Comparison of ENCODE assay signal across 9 cellular contexts in genomic region chr2:197454923-197455322, GRCh38. TPM values are rescaled to one million over a fixed set of nuclear protein-coding genes. Genes with fewer than 3 reads are reported as not detected.
DNase-seq lines count a peak whose midpoint lies in the region; ATAC-seq and TF ChIP-seq lines count a peak whose summit lies in the region.
"Had no signal": no experiment of that assay in that cellular context is flagged by ENCODE, and none has a peak within 500 bp of the region (broad histone marks: within the 10 kb centered on the region; RNA-seq: fewer than 3 reads in every experiment).

No MANE protein-coding gene starts in this region.

- no peak overlapping the region for H4K12ac ChIP-seq in trophoblast cell (ENCODE audit: low read depth, low read length)

- H2AK5ac ChIP-seq in trophoblast cell (ENCODE audit: low read length), result no peak overlapping the region

- H3K4me1 ChIP-seq in DOHH2 (ENCODE audit: control insufficient read depth, low read length), result peaks cover 17% of the 10 kb centered on the region
- H3K4me1 ChIP-seq in Panc1 (ENCODE audit: control insufficient read depth, insufficient read depth, low read length), result peaks cover 6% of the 10 kb centered on the region
- H3K4me1 ChIP-seq in trophoblast cell (ENCODE audit: control insufficient read depth in 1 of 2, insufficient read depth in 2 of 2, low read length in 2 of 2), result no peaks in the 10 kb centered on the region
- H3K4me1 ChIP-seq in left lung, result peaks cover 10 to 45% of the 10 kb centered on the region in 2 donors

- H4K91ac ChIP-seq in trophoblast cell (ENCODE audit: low read depth, low read length), result no peak overlapping the region

- no peak overlapping the region for H2AFZ ChIP-seq in trophoblast cell (ENCODE audit: insufficient read depth, low read length, poor library complexity)

- H3K27me3 ChIP-seq in DOHH2 (ENCODE audit: control insufficient read depth, low read length) (no peaks in the 10 kb centered on the region), Panc1 (ENCODE audit: control insufficient read depth, insufficient read depth, low read length) (no peaks in the 10 kb centered on the region), trophoblast cell (ENCODE audit: insufficient read depth, low read length) (no peaks in the 10 kb centered on the region), left lung (no peaks in the 10 kb centered on the region)
- H3K27me3 ChIP-seq: SJSA1 had no signal

- CTCF ChIA-PET in Panc1 (lab: Charles Lee), result no interaction called here

- 0 out of 2 replicates have a peak, but pooled peaks cover 4% of the 10 kb centered on the region for H4K20me1 ChIP-seq in DOHH2 (ENCODE audit: control insufficient read depth, insufficient read depth, low read depth, low read length)

- no peak overlapping the region for H4K8ac ChIP-seq in trophoblast cell (ENCODE audit: low read depth, low read length)

- POLR2A ChIA-PET in Panc1 (lab: Charles Lee), result interaction anchor here (0.6 kb wide), 2 partner anchors 22 to 36 kb away, joined by 3 read pairs; no protein-coding TSS in a partner anchor

- in situ Hi-C loops in Panc1 (cut with HindIII; ENCODE audit: low pct_unique_long_range_greater_than_20kb, low sequenced_read_pairs), result no loop called here

- BruUV-seq in Panc1 (replicated peaks; lab: Mats Ljungman, UMichigan), result no TSS peak

- no peak overlapping the region for H2BK5ac ChIP-seq in trophoblast cell (ENCODE audit: low read depth, low read length, poor library complexity)

- no peak for TF ChIP-seq CTCF in DOHH2 (IDR thresholded peaks at IDR 0.05; ENCODE audit: low read depth, low read length, poor library complexity, severe bottlenecking)
- TF ChIP-seq CTCF in Panc1 (IDR thresholded peaks at IDR 0.05), result no peak
- TF ChIP-seq CTCF in epithelial cell of proximal tubule (conservative IDR thresholded peaks at IDR 0.05; ENCODE audit: low read depth, low read length), result no peak
- TF ChIP-seq CTCF in left lung (IDR thresholded peaks at IDR 0.05), result no peak
- TF ChIP-seq CTCF in GM20000 (IDR thresholded peaks at IDR 0.05; ENCODE audit: extremely low read depth, missing control alignments), result no peak

- H3K4me3 ChIP-seq in DOHH2 (ENCODE audit: low read length) (peak overlapping the region; percentile 88), Panc1 (ENCODE audit: low read depth in 2 of 2, low read length in 2 of 2) (peak overlapping the region; percentile 77 to 85), epithelial cell of proximal tubule (ENCODE audit: low read depth, low read length) (peak overlapping the region; percentile 93), trophoblast cell (ENCODE audit: low read depth, low read length) (no peak overlapping the region), left lung (peak overlapping the region in 1 of 2 donors; percentile 84)

- no peak overlapping the region for H3K9ac ChIP-seq in trophoblast cell (ENCODE audit: low read length)

- DNase-seq in Panc1 (ENCODE audit: low read depth, low spot score), result no peak
- DNase-seq in epithelial cell of proximal tubule (ENCODE audit: low read depth), result no peak
- DNase-seq in trophoblast cell, result no peak
- DNase-seq in left lung, result no peak
- no peak for DNase-seq in NCI-H226
- no peak for DNase-seq in GM20000 (ENCODE audit: low spot score)

- H3K36me3 ChIP-seq in DOHH2 (ENCODE audit: control insufficient read depth, low read length) (peaks cover 10% of the 10 kb centered on the region), Panc1 (ENCODE audit: control insufficient read depth, insufficient read depth, low read length) (peaks cover 2% of the 10 kb centered on the region; the same call in 1 of the 2 replicates), trophoblast cell (ENCODE audit: control insufficient read depth in 1 of 2, insufficient read depth in 2 of 2, low read length in 2 of 2) (peaks cover 2% of the 10 kb centered on the region in 2 experiments), left lung (peaks cover 0 to 4% of the 10 kb centered on the region in 2 donors)

- no peaks in the 10 kb centered on the region for H3K9me3 ChIP-seq in DOHH2 (ENCODE audit: control insufficient read depth, insufficient read depth, low read length)
- H3K9me3 ChIP-seq in Panc1 (ENCODE audit: control insufficient read depth, insufficient read depth, low read depth, low read length), result no peaks in the 10 kb centered on the region
- no peaks in the 10 kb centered on the region for H3K9me3 ChIP-seq in trophoblast cell (ENCODE audit: insufficient read depth, low read depth, low read length)
- H3K9me3 ChIP-seq in left lung, result no peaks in the 10 kb centered on the region
- H3K9me3 ChIP-seq: SJSA1 had no signal

- no peak overlapping the region for H3K14ac ChIP-seq in trophoblast cell (ENCODE audit: low read length)

- no peak overlapping the region for H3K23ac ChIP-seq in trophoblast cell (ENCODE audit: low read length)

- H3K4me2 ChIP-seq in DOHH2 (ENCODE audit: low read length) (peak overlapping the region; percentile 73), trophoblast cell (ENCODE audit: low read length) (peak overlapping the region; percentile 24)

- H2BK12ac ChIP-seq in trophoblast cell (ENCODE audit: low read length), result no peak overlapping the region

- intact Hi-C loops in Panc1 (cut with micrococcal nuclease; ENCODE audit: unreplicated experiment), result loop anchor here (1.0 kb wide), 1 partner anchor 19 kb away; no protein-coding TSS in a partner anchor
- intact Hi-C loops in left lung (cut with DNase I), result no loop called here

- no peak overlapping the region for H2BK120ac ChIP-seq in trophoblast cell (ENCODE audit: insufficient read depth, low read length, poor library complexity)

- peaks cover 7% of the 10 kb centered on the region for H3K79me1 ChIP-seq in trophoblast cell (ENCODE audit: low read length)

- H3F3A ChIP-seq in DOHH2 (ENCODE audit: control insufficient read depth, insufficient read depth), result 0 out of 2 replicates have a peak, but pooled peaks cover 3% of the 10 kb centered on the region

- H3K4ac ChIP-seq in trophoblast cell (ENCODE audit: low read depth, low read length), result peak overlapping the region; percentile 88

- H3K27ac ChIP-seq in DOHH2 (ENCODE audit: low read depth, low read length), result no peak overlapping the region
- H3K27ac ChIP-seq in Panc1 (ENCODE audit: low read length), result peak overlapping the region; percentile 88
- no peak overlapping the region for H3K27ac ChIP-seq in trophoblast cell (ENCODE audit: low read depth, low read length)
- peak overlapping the region in 1 of 2 donors; percentile 100 for H3K27ac ChIP-seq in left lung

- ATAC-seq in Panc1 (no peak), HG03354 (IDR thresholded peaks at IDR 0.05; ENCODE audit: poor library complexity, severe bottlenecking, unreplicated experiment) (no peak), left lung (no peak)

- H3K9me2 ChIP-seq in DOHH2 (replicated peaks; ENCODE audit: control insufficient read depth, low read length), result no peaks in the 10 kb centered on the region

- H3K79me2 ChIP-seq in DOHH2 (ENCODE audit: control insufficient read depth, low read length) (peaks cover 67% of the 10 kb centered on the region), trophoblast cell (ENCODE audit: control insufficient read depth, insufficient read depth, low read length, poor library complexity) (peaks cover 12% of the 10 kb centered on the region)

- no CpG with 5 or more reads among the region's 2 CpGs for WGBS in trophoblast cell (ENCODE audit: extremely low coverage, insufficient coverage, insufficient read length)

- H3K18ac ChIP-seq in trophoblast cell (ENCODE audit: low read length), result no peak overlapping the region

RNA-seq across cellular contexts. Expression of gene COQ10B, which starts 1.6 kb away (rescaled TPM):
- total RNA-seq in Panc1 (2021; ENCODE audit: unreplicated experiment), result 34.7 TPM
- 17.4 TPM for polyA plus RNA-seq in Panc1 (2012; ENCODE audit: insufficient read length)
- 16.7 and 17.9 TPM in 2 replicates for total RNA-seq in epithelial cell of proximal tubule
- polyA plus RNA-seq in trophoblast cell (2013), result 26.1 and 26.3 TPM in 2 replicates
- total RNA-seq in left lung, result 10 to 100 TPM; 26.3 to 28.3 TPM

RNA-seq across cellular contexts. Expression of gene SF3B1, which starts 20.1 kb away (rescaled TPM):
- 275 TPM for total RNA-seq in Panc1 (2021; ENCODE audit: unreplicated experiment)
- 178 TPM for polyA plus RNA-seq in Panc1 (2012; ENCODE audit: insufficient read length)
- total RNA-seq in epithelial cell of proximal tubule, result 125 and 135 TPM in 2 replicates
- polyA plus RNA-seq in trophoblast cell (2013), result 250 and 256 TPM in 2 replicates
- total RNA-seq in left lung, result 100 to 1,000 TPM; 203 to 253 TPM

RNA-seq across cellular contexts. Expression of gene HSPD1, which starts 44.7 kb away (rescaled TPM):
- total RNA-seq in Panc1 (2021; ENCODE audit: unreplicated experiment), result 553 TPM
- polyA plus RNA-seq in Panc1 (2012; ENCODE audit: insufficient read length), result 376 TPM
- total RNA-seq in epithelial cell of proximal tubule, result 407 and 601 TPM in 2 replicates
- 159 and 161 TPM in 2 replicates for polyA plus RNA-seq in trophoblast cell (2013)
- 100 to 1,000 TPM; 183 to 253 TPM for total RNA-seq in left lung

RNA-seq across cellular contexts. Expression of gene HSPE1, which starts 45.3 kb away (rescaled TPM):
- total RNA-seq in Panc1 (2021; ENCODE audit: unreplicated experiment) (278 TPM), epithelial cell of proximal tubule (349 and 354 TPM in 2 replicates), left lung (10 to 100 TPM; 90.5 to 96.7 TPM)
- polyA plus RNA-seq in Panc1 (2012; ENCODE audit: insufficient read length), result 401 TPM
- polyA plus RNA-seq in trophoblast cell (2013), result 241 and 243 TPM in 2 replicates
